Comparison of ENCODE assay signal across 1 cellular context in genomic region chr12:53694746-53695145, GRCh38.
A peak's percentile ranks its signal among the peaks of the same experiment; 100 is the strongest.
TF ChIP-seq lines count a peak whose summit lies in the region.

No MANE protein-coding gene starts in this region.

TF ChIP-seq in H1, 55 proteins besides CTCF, POLR2A, EP300 and RAD21:
- TF ChIP-seq CHD2 (IDR thresholded peaks at IDR 0.05; ENCODE audit: low read length), result no peak
- no peak for TF ChIP-seq PHF8 (conservative IDR thresholded peaks at IDR 0.05; ENCODE audit: low read depth, low read length)
- no peak for TF ChIP-seq KDM4A (IDR thresholded peaks at IDR 0.05; ENCODE audit: low read depth, low read length, severe bottlenecking)
- no peak for TF ChIP-seq YY1 (IDR thresholded peaks at IDR 0.05; ENCODE audit: low read depth, low read length)
- peak; percentile 1; the same call in 1 of the 2 replicates for TF ChIP-seq E2F6 (IDR thresholded peaks at IDR 0.05)
- TF ChIP-seq TAF7 (optimal IDR thresholded peaks at IDR 0.05; ENCODE audit: borderline replicate concordance, low read depth, low read length), result no peak
- TF ChIP-seq TBP (IDR thresholded peaks at IDR 0.05; ENCODE audit: low read depth, low read length), result peak; percentile 41; the same call in 1 of the 2 replicates
- TF ChIP-seq SIRT6 (IDR thresholded peaks at IDR 0.05; ENCODE audit: low read length), result no peak
- peak; percentile 44 for TF ChIP-seq EZH2 (IDR thresholded peaks at IDR 0.05; ENCODE audit: low read depth, low read length, severe bottlenecking)
- no peak for TF ChIP-seq ATF3 (IDR thresholded peaks at IDR 0.05; ENCODE audit: insufficient read depth, low read depth, low read length)
- peak; percentile 11; the same call in 1 of the 2 replicates for TF ChIP-seq USF2 (IDR thresholded peaks at IDR 0.05; ENCODE audit: low read length)
- no peak for TF ChIP-seq NANOG (IDR thresholded peaks at IDR 0.05; ENCODE audit: insufficient read depth, low read depth, low read length, poor library complexity, severe bottlenecking)
- no peak for TF ChIP-seq ASH2L (IDR thresholded peaks at IDR 0.05; ENCODE audit: low read length)
- TF ChIP-seq BCL11A (IDR thresholded peaks at IDR 0.05; ENCODE audit: low read depth in 2 of 2, low read length in 2 of 2), result no peak
- no peak for TF ChIP-seq SAP30 (IDR thresholded peaks at IDR 0.05; ENCODE audit: insufficient read depth, insufficient replicate concordance, low read length)
- 0 out of 2 replicates have a peak, but pooled peaks have one; percentile 6 for TF ChIP-seq MAX (IDR thresholded peaks at IDR 0.05)
- TF ChIP-seq HDAC2 (IDR thresholded peaks at IDR 0.05; ENCODE audit: borderline replicate concordance in 1 of 2, low read depth in 2 of 2, low read length in 2 of 2), result 0 out of 4 replicates have a peak, but pooled peaks of 1 of the 2 experiments have one; percentile 29
- no peak for TF ChIP-seq POU5F1 (IDR thresholded peaks at IDR 0.05; ENCODE audit: low read depth, low read length)
